ENCODE assay signal across 8 cellular contexts in genomic region chr19:48444933-48445194, GRCh38. TPM values are rescaled to one million over a fixed set of nuclear protein-coding genes. Genes with fewer than 3 reads are reported as not detected.
A peak's percentile ranks its signal among the peaks of the same experiment; 100 is the strongest.
DNase-seq lines count a peak whose midpoint lies in the region; ATAC-seq and TF ChIP-seq lines count a peak whose summit lies in the region.

No MANE protein-coding gene starts in this region.

- no peak for DNase-seq in T-helper 2 cell treated with Interferon-gamma antibody and Interleukin-4, amounts not matched to agents 5 μg/mL and 100 μg/mL, for 36 hours (ENCODE audit: low spot score)
- DNase-seq in T-helper 2 cell = no peak
- no peak for DNase-seq in right cardiac atrium
- no peak for DNase-seq in activated CD4-positive, CD25-positive, alpha-beta regulatory T cell (lab: John Stamatoyannopoulos, UW)
- no peak for DNase-seq in OCI-M1 (lab: John Stamatoyannopoulos, UW)
- no peak for DNase-seq in COLO829 (ENCODE audit: low spot score)

- H3K4me1 ChIP-seq in right cardiac atrium (ENCODE audit: control insufficient read depth, insufficient read depth, low read length) (no peaks in the 10 kb centered on the region), subcutaneous abdominal adipose tissue (ENCODE audit: control insufficient read depth in 5 of 5, insufficient read depth in 5 of 5, low read length in 5 of 5) (peaks cover 3 to 31% (median 27%) of the 10 kb centered on the region in 5 donors)

- 20% methylated on average over 3 of the region's 3 CpGs for WGBS in right cardiac atrium

- peak overlapping the region; percentile 86 for H3K27ac Mint-ChIP-seq in T-helper 2 cell treated with Interferon-gamma antibody and Interleukin-4, amounts not matched to agents 5 μg/mL and 100 μg/mL, for 36 hours

- H3K36me3 ChIP-seq in subcutaneous abdominal adipose tissue (ENCODE audit: control insufficient read depth in 5 of 5, insufficient read depth in 5 of 5, low read length in 5 of 5) = peaks cover 4 to 25% (median 19%) of the 10 kb centered on the region in 5 donors

- TF ChIP-seq CTCF in WI38 (IDR thresholded peaks at IDR 0.05; ENCODE audit: low read depth, low read length) = no peak

- H3K27ac ChIP-seq in right cardiac atrium (ENCODE audit: low read length) (no peak overlapping the region), subcutaneous abdominal adipose tissue (ENCODE audit: low read depth, low read length) (no peak overlapping the region)

- ATAC-seq in right cardiac atrium = no peak

- H3K4me3 ChIP-seq in WI38 (ENCODE audit: low read depth, low read length) = peak overlapping the region; percentile 99
- peak overlapping the region; percentile 91 for H3K4me3 ChIP-seq in right cardiac atrium (ENCODE audit: low read length)
- peak overlapping the region; percentile 94 to 99 (median 97) for H3K4me3 ChIP-seq in subcutaneous abdominal adipose tissue (ENCODE audit: low read depth in 1 of 5, low read length in 5 of 5)

- peaks cover 26% of the 10 kb centered on the region for H3K27me3 Mint-ChIP-seq in T-helper 2 cell treated with Interferon-gamma antibody and Interleukin-4, amounts not matched to agents 5 μg/mL and 100 μg/mL, for 36 hours (ENCODE audit: low read depth)

- H3K9ac ChIP-seq in subcutaneous abdominal adipose tissue (ENCODE audit: low read length in 5 of 5) = peak overlapping the region in 3 of 5 donors; percentile 14 to 96 (median 94)

- H3K9me3 ChIP-seq in right cardiac atrium (ENCODE audit: control insufficient read depth, low read length) = no peaks in the 10 kb centered on the region
- H3K9me3 ChIP-seq in subcutaneous abdominal adipose tissue (ENCODE audit: control insufficient read depth in 5 of 5, low read length in 5 of 5) = no peaks in the 10 kb centered on the region

- intact Hi-C loops in right cardiac atrium (cut with DNase I) = no loop called here

- peak overlapping the region; percentile 93 for H3K4me3 Mint-ChIP-seq in T-helper 2 cell treated with Interferon-gamma antibody and Interleukin-4, amounts not matched to agents 5 μg/mL and 100 μg/mL, for 36 hours

- H3K36me3 Mint-ChIP-seq in T-helper 2 cell treated with Interferon-gamma antibody and Interleukin-4, amounts not matched to agents 5 μg/mL and 100 μg/mL, for 36 hours (ENCODE audit: low read depth) = peaks cover 31% of the 10 kb centered on the region

- peaks cover 23% of the 10 kb centered on the region for H3K4me1 Mint-ChIP-seq in T-helper 2 cell treated with Interferon-gamma antibody and Interleukin-4, amounts not matched to agents 5 μg/mL and 100 μg/mL, for 36 hours (ENCODE audit: low read depth)

- no peaks in the 10 kb centered on the region for H3K9me3 Mint-ChIP-seq in T-helper 2 cell treated with Interferon-gamma antibody and Interleukin-4, amounts not matched to agents 5 μg/mL and 100 μg/mL, for 36 hours

- H3K27me3 ChIP-seq in right cardiac atrium (ENCODE audit: control insufficient read depth, insufficient read depth) (no peaks in the 10 kb centered on the region), subcutaneous abdominal adipose tissue (ENCODE audit: control insufficient read depth in 5 of 5, insufficient read depth in 4 of 5, low read length in 5 of 5) (peaks cover 0 to 11% (median 2%) of the 10 kb centered on the region in 5 donors)

RNA-seq across cellular contexts. Expression of gene GRWD1, which starts 0.9 kb away (rescaled TPM):
- total RNA-seq in right cardiac atrium = 10 to 100 TPM; 16.0 to 20.4 (median 17.3) TPM
- 7.2 TPM for polyA plus RNA-seq in right cardiac atrium

RNA-seq across cellular contexts. Expression of gene KCNJ14, which starts 10.5 kb away (rescaled TPM):
- under 1 TPM; 0.20 to 0.75 (median 0.23) TPM for total RNA-seq in right cardiac atrium
- 0.16 TPM for polyA plus RNA-seq in right cardiac atrium

RNA-seq across cellular contexts. Expression of gene CYTH2, which starts 24.3 kb away (rescaled TPM):
- total RNA-seq in right cardiac atrium = 10 to 100 TPM; 26.0 to 35.0 (median 29.2) TPM
- 27.4 TPM for polyA plus RNA-seq in right cardiac atrium

RNA-seq across cellular contexts. Expression of gene GRIN2D, which starts 51.4 kb away (rescaled TPM):
- total RNA-seq in right cardiac atrium = under 1 TPM; 0.31 to 0.45 (median 0.41) TPM
- 0.18 TPM for polyA plus RNA-seq in right cardiac atrium

RNA-seq across cellular contexts. Expression of gene KDELR1, which starts 53.5 kb away (rescaled TPM):
- total RNA-seq in right cardiac atrium = 100 to 1,000 TPM in 1 of 4 donors, 10 to 100 TPM in 3; 82.3 to 101 (median 90.1) TPM
- polyA plus RNA-seq in right cardiac atrium = 82.4 TPM
